23 cellular contexts compared by ENCODE assay signal in genomic region chr10:5617521-5617920, GRCh38.
"Had no signal": no experiment of that assay in that cellular context is flagged by ENCODE, and none has a peak within 500 bp of the region (broad histone marks: within the 10 kb centered on the region; RNA-seq: fewer than 3 reads in every experiment).

No MANE protein-coding gene starts in this region.

- H3K36me3 ChIP-seq: brain microvascular endothelial cell, heart right ventricle, left lung, right lobe of liver, stomach had no signal

- H3K9me3 Mint-ChIP-seq: activated CD4-positive, alpha-beta memory T cell treated with anti-CD3 and anti-CD28 coated beads, Interleukin-2, amount 10 ng/mL, durations not matched to agents 7 days and 5 days; activated CD4-positive, alpha-beta T cell treated with anti-CD3 and anti-CD28 coated beads, Interleukin-2, amount 10 ng/mL, durations not matched to agents 24 days and 14 days; activated naive CD4-positive, alpha-beta T cell treated with anti-CD3 and anti-CD28 coated beads, Interleukin-2, amount 10 ng/mL, durations not matched to agents 7 days and 5 days; activated T-cell treated with anti-CD3 and anti-CD28 coated beads, Interleukin-2, amount 50 U/mL, for 72 hours; mesothelial cell of epicardium; naive thymus-derived CD8-positive, alpha-beta T cell; stimulated activated effector memory CD8-positive, alpha-beta T cell treated with anti-CD3 and anti-CD28 coated beads, Interleukin-12 subunit alpha, Interleukin-12 subunit beta, amount 100 ng/mL, for 72 hours had no signal

- H3K4me3 Mint-ChIP-seq: activated CD4-positive, alpha-beta memory T cell treated with anti-CD3 and anti-CD28 coated beads, Interleukin-2, amount 10 ng/mL, durations not matched to agents 7 days and 5 days; activated CD4-positive, alpha-beta T cell treated with anti-CD3 and anti-CD28 coated beads, Interleukin-2, amount 10 ng/mL, durations not matched to agents 24 days and 14 days; activated naive CD4-positive, alpha-beta T cell treated with anti-CD3 and anti-CD28 coated beads, Interleukin-2, amount 10 ng/mL, durations not matched to agents 7 days and 5 days; activated T-cell treated with anti-CD3 and anti-CD28 coated beads, Interleukin-2, amount 50 U/mL, for 72 hours; mesothelial cell of epicardium; naive thymus-derived CD8-positive, alpha-beta T cell; stimulated activated effector memory CD8-positive, alpha-beta T cell treated with anti-CD3 and anti-CD28 coated beads, Interleukin-12 subunit alpha, Interleukin-12 subunit beta, amount 100 ng/mL, for 72 hours had no signal

- DNase-seq: activated CD4-positive, alpha-beta memory T cell treated with anti-CD3 and anti-CD28 coated beads, Interleukin-2, amount 10 ng/mL, durations not matched to agents 7 days and 5 days; activated CD4-positive, alpha-beta T cell treated with anti-CD3 and anti-CD28 coated beads, Interleukin-2, amount 10 ng/mL, durations not matched to agents 24 days and 14 days; activated effector memory CD4-positive, alpha-beta T cell treated with anti-CD3 and anti-CD28 coated beads, Interleukin-2, amount 50 U/mL, for 16 hours; activated naive CD4-positive, alpha-beta T cell treated with anti-CD3 and anti-CD28 coated beads, Interleukin-2, amount 10 ng/mL, durations not matched to agents 7 days and 5 days; activated T-cell treated with anti-CD3 and anti-CD28 coated beads, Interleukin-2, amount 50 U/mL, for 72 hours; amygdala; brain microvascular endothelial cell; central memory CD4-positive, alpha-beta T cell; effector memory CD4-positive, alpha-beta T cell; heart right ventricle; kidney glomerular epithelial cell; left lung; naive thymus-derived CD8-positive, alpha-beta T cell; nucleus accumbens; stimulated activated CD4-positive, alpha-beta T cell treated with anti-CD3 and anti-CD28 coated beads, Interleukin-1b, Interleukin-23, amount 100 ng/mL, for 48 hours; stomach had no signal

- H3K9me3 ChIP-seq: heart right ventricle, left lung, right lobe of liver, stomach, testis had no signal

- H3K4me3 ChIP-seq: heart right ventricle, left lung, lung, right lobe of liver, skin epidermis, stomach, testis had no signal

- H3K27me3 Mint-ChIP-seq: activated CD4-positive, alpha-beta T cell treated with anti-CD3 and anti-CD28 coated beads, Interleukin-2, amount 10 ng/mL, durations not matched to agents 24 days and 14 days had no signal

- H3K27me3 ChIP-seq: brain microvascular endothelial cell, heart right ventricle, left lung, right lobe of liver, stomach, testis had no signal

- H3K4me1 Mint-ChIP-seq: activated CD4-positive, alpha-beta T cell treated with anti-CD3 and anti-CD28 coated beads, Interleukin-2, amount 10 ng/mL, durations not matched to agents 24 days and 14 days; activated naive CD4-positive, alpha-beta T cell treated with anti-CD3 and anti-CD28 coated beads, Interleukin-2, amount 10 ng/mL, durations not matched to agents 7 days and 5 days; stimulated activated effector memory CD8-positive, alpha-beta T cell treated with anti-CD3 and anti-CD28 coated beads, Interleukin-12 subunit alpha, Interleukin-12 subunit beta, amount 100 ng/mL, for 72 hours had no signal

- H3K36me3 Mint-ChIP-seq: activated naive CD4-positive, alpha-beta T cell treated with anti-CD3 and anti-CD28 coated beads, Interleukin-2, amount 10 ng/mL, durations not matched to agents 7 days and 5 days; mesothelial cell of epicardium; naive thymus-derived CD8-positive, alpha-beta T cell; stimulated activated effector memory CD8-positive, alpha-beta T cell treated with anti-CD3 and anti-CD28 coated beads, Interleukin-12 subunit alpha, Interleukin-12 subunit beta, amount 100 ng/mL, for 72 hours had no signal

- H3K27ac ChIP-seq: brain microvascular endothelial cell, left lung, right lobe of liver, VCaP had no signal

- H3K27ac Mint-ChIP-seq: activated CD4-positive, alpha-beta memory T cell treated with anti-CD3 and anti-CD28 coated beads, Interleukin-2, amount 10 ng/mL, durations not matched to agents 7 days and 5 days; activated CD4-positive, alpha-beta T cell treated with anti-CD3 and anti-CD28 coated beads, Interleukin-2, amount 10 ng/mL, durations not matched to agents 24 days and 14 days; activated naive CD4-positive, alpha-beta T cell treated with anti-CD3 and anti-CD28 coated beads, Interleukin-2, amount 10 ng/mL, durations not matched to agents 7 days and 5 days; activated T-cell treated with anti-CD3 and anti-CD28 coated beads, Interleukin-2, amount 50 U/mL, for 72 hours; stimulated activated effector memory CD8-positive, alpha-beta T cell treated with anti-CD3 and anti-CD28 coated beads, Interleukin-12 subunit alpha, Interleukin-12 subunit beta, amount 100 ng/mL, for 72 hours had no signal
